ENCODE assay signal across 21 cellular contexts in genomic region chr19:47595937-47596336, GRCh38. TPM values are rescaled to one million over a fixed set of nuclear protein-coding genes. Genes with fewer than 3 reads are reported as not detected.
DNase-seq lines count a peak whose midpoint lies in the region; ATAC-seq and TF ChIP-seq lines count a peak whose summit lies in the region.
"Had no signal": no experiment of that assay in that cellular context is flagged by ENCODE, and none has a peak within 500 bp of the region (broad histone marks: within the 10 kb centered on the region; RNA-seq: fewer than 3 reads in every experiment).

No MANE protein-coding gene starts in this region.

- no peaks in the 10 kb centered on the region for H3K36me3 ChIP-seq in mesendoderm (ENCODE audit: control insufficient read depth, insufficient read depth, low read length)
- no peaks in the 10 kb centered on the region for H3K36me3 ChIP-seq in BE2C
- H3K36me3 ChIP-seq: HAP-1 had no signal

- H4K8ac ChIP-seq in mesendoderm (ENCODE audit: low read depth, low read length): no peak overlapping the region

- no peaks in the 10 kb centered on the region for H3K79me2 ChIP-seq in mesendoderm (ENCODE audit: control insufficient read depth, insufficient read depth, low read length)

- H3K23ac ChIP-seq in mesendoderm (ENCODE audit: low read length): no peak overlapping the region

- no peak for ATAC-seq in T-cell (replicated peaks in 1 of 4)
- ATAC-seq: activated CD4-positive, alpha-beta T cell treated with anti-CD3 and anti-CD28 coated beads for 36 hours; left cardiac atrium; mucosa of descending colon; sciatic nerve had no signal

- CTCF ChIA-PET in T-cell (lab: Charles Lee): no interaction called here

- TF ChIP-seq CTCF in CD14-positive monocyte (IDR thresholded peaks at IDR 0.05) (no peak), BE2C (IDR thresholded peaks at IDR 0.05; ENCODE audit: low read depth, low read length) (no peak)

- H3K4me3 Mint-ChIP-seq in CD14-positive monocyte: peak overlapping the region; percentile 25 to 57
- H3K4me3 Mint-ChIP-seq in T-cell: no peak overlapping the region
- H3K4me3 Mint-ChIP-seq: activated CD4-positive, alpha-beta T cell treated with anti-CD3 and anti-CD28 coated beads for 36 hours; endodermal cell; T-helper 2 cell treated with Interferon-gamma antibody and Interleukin-4, amounts not matched to agents 5 μg/mL and 100 μg/mL, for 36 hours had no signal

- no peak overlapping the region for H3K18ac ChIP-seq in mesendoderm (ENCODE audit: low read length)

- intact Hi-C loops in CD14-positive monocyte (cut with micrococcal nuclease): loop anchor here in 1 of 2 donors (10.0 kb wide), 1 partner anchor 321 kb away; the partner anchor contains the start of gene INAFM1

- no peaks in the 10 kb centered on the region for H3K79me1 ChIP-seq in mesendoderm (ENCODE audit: low read length)

- no peak overlapping the region for H2BK120ac ChIP-seq in mesendoderm (ENCODE audit: low read depth, low read length)

- peaks cover 8 to 16% (median 9%) of the 10 kb centered on the region in 3 donors for H3K27me3 Mint-ChIP-seq in CD14-positive monocyte (ENCODE audit: low read depth in 3 of 3)
- no peaks in the 10 kb centered on the region for H3K27me3 Mint-ChIP-seq in T-cell
- H3K27me3 Mint-ChIP-seq: activated CD4-positive, alpha-beta T cell treated with anti-CD3 and anti-CD28 coated beads for 36 hours had no signal

- no peak overlapping the region for H3K4ac ChIP-seq in mesendoderm (ENCODE audit: low read depth, low read length)

- H2BK5ac ChIP-seq in mesendoderm (ENCODE audit: low read length): no peak overlapping the region

- H3K4me1 Mint-ChIP-seq in CD14-positive monocyte (peaks cover 42% of the 10 kb centered on the region), T-cell (peaks cover 9 to 18% (median 14%) of the 10 kb centered on the region in 3 donors)

- H3K36me3 Mint-ChIP-seq in CD14-positive monocyte (no peaks in the 10 kb centered on the region), T-cell (no peaks in the 10 kb centered on the region)

- POLR2A ChIA-PET in T-cell (lab: Charles Lee): no interaction called here

- no peak overlapping the region for H3K9ac ChIP-seq in mesendoderm (ENCODE audit: low read length)

- H2BK15ac ChIP-seq in mesendoderm (replicated peaks; ENCODE audit: low read depth): no peak overlapping the region

- no peaks in the 10 kb centered on the region for H3K9me3 ChIP-seq in BE2C
- H3K9me3 ChIP-seq: HAP-1, mucosa of descending colon had no signal

- peak; percentile 65 for DNase-seq in CD14-positive monocyte (ENCODE audit: low spot score)
- DNase-seq in HT1080 (ENCODE audit: low read depth): peak; percentile 72
- DNase-seq in T-cell: peak in 1 of 34 experiments; percentile 8
- DNase-seq in epithelial cell of prostate (ENCODE audit: low read depth, low spot score): no peak
- no peak for DNase-seq in NCI-H1105 treated with DMSO at 0.1 percent for 48 hours (lab: John Stamatoyannopoulos, UW)
- no peak for DNase-seq in NCI-H2107 treated with DMSO at 0.1 percent for 48 hours (lab: John Stamatoyannopoulos, UW; ENCODE audit: unreplicated experiment)
- no peak for DNase-seq in mesendoderm
- no peak for DNase-seq in BE2C
- DNase-seq: activated CD4-positive, alpha-beta T cell treated with anti-CD3 and anti-CD28 coated beads for 36 hours; activated T-cell treated with anti-CD3 and anti-CD28 coated beads, Interleukin-2, amount 50 U/mL, for 48 hours; amniotic stem cell; central memory CD4-positive, alpha-beta T cell; endodermal cell; foreskin fibroblast; left cardiac atrium; MM.1S; mucosa of descending colon; stimulated activated CD4-positive, alpha-beta T cell treated with anti-CD3 and anti-CD28 coated beads, Interleukin-2, amount 100 ng/mL, for 24 hours had no signal

- no peak overlapping the region for H4K5ac ChIP-seq in mesendoderm (ENCODE audit: low read length)

- H3K4me3 ChIP-seq in mesendoderm (ENCODE audit: low read length): no peak overlapping the region
- no peak overlapping the region for H3K4me3 ChIP-seq in BE2C (ENCODE audit: low read depth, low read length)
- H3K4me3 ChIP-seq: HAP-1, mucosa of descending colon had no signal

- H3K27me3 ChIP-seq in mesendoderm (ENCODE audit: insufficient read depth, low read length, poor library complexity): no peaks in the 10 kb centered on the region
- no peaks in the 10 kb centered on the region for H3K27me3 ChIP-seq in BE2C

- H3K56ac ChIP-seq in mesendoderm (ENCODE audit: low read length): no peak overlapping the region

- WGBS in mesendoderm (ENCODE audit: extremely low coverage, insufficient coverage, low lambda C conversion rate): no CpG with 5 or more reads among the region's 6 CpGs

- no peak overlapping the region for H3K4me2 ChIP-seq in mesendoderm (ENCODE audit: low read length)

- H3K27ac Mint-ChIP-seq in CD14-positive monocyte: peak overlapping the region; percentile 82 to 97 (median 93)
- peak overlapping the region; percentile 47 to 76 for H3K27ac Mint-ChIP-seq in T-cell
- H3K27ac Mint-ChIP-seq: activated CD4-positive, alpha-beta T cell treated with anti-CD3 and anti-CD28 coated beads for 36 hours; endodermal cell; T-helper 2 cell treated with Interferon-gamma antibody and Interleukin-4, amounts not matched to agents 5 μg/mL and 100 μg/mL, for 36 hours had no signal

- peak overlapping the region; percentile 8 for H3K27ac ChIP-seq in epithelial cell of prostate
- H3K27ac ChIP-seq in mesendoderm (ENCODE audit: low read depth, low read length): no peak overlapping the region

- no peaks in the 10 kb centered on the region for H3K4me1 ChIP-seq in mesendoderm (ENCODE audit: control insufficient read depth, low read depth, low read length)
- H3K4me1 ChIP-seq in BE2C: no peaks in the 10 kb centered on the region

- H2AK5ac ChIP-seq in mesendoderm (ENCODE audit: low read length): no peak overlapping the region

- H3K9me3 Mint-ChIP-seq in CD14-positive monocyte (peaks cover 0 to 7% (median 0%) of the 10 kb centered on the region in 7 donors), T-cell (no peaks in the 10 kb centered on the region)
- H3K9me3 Mint-ChIP-seq: endodermal cell; T-helper 2 cell treated with Interferon-gamma antibody and Interleukin-4, amounts not matched to agents 5 μg/mL and 100 μg/mL, for 36 hours had no signal

RNA-seq across cellular contexts. Expression of gene BICRA, which starts 13.0 kb away (rescaled TPM):
- polyA plus RNA-seq in CD14-positive monocyte: under 1 TPM in 1 of 2 donors, not detected in 1; 0.08 TPM
- 0.68 and 2.3 TPM in 2 replicates for total RNA-seq in HT1080 (2014; rRNA removed; shearing (Covaris generic))
- polyA plus RNA-seq in HT1080 (2015; cell fraction: cytosol; rRNA removed): 4.1 and 6.6 TPM in 2 replicates
- polyA plus RNA-seq in HT1080 (2015; cell fraction: nucleus; rRNA removed): 9.0 and 9.2 TPM in 2 replicates
- total RNA-seq in T-cell: 10 to 100 TPM; 31.9 to 39.3 (median 35.1) TPM
- 13.5 TPM for polyA plus RNA-seq in mesendoderm (2013, experiment 1 of 2)
- 13.0 TPM for polyA plus RNA-seq in mesendoderm (2013, experiment 2 of 2)
- 15.0 TPM for polyA plus RNA-seq in BE2C (2012; ENCODE audit: insufficient read depth, insufficient read length, low read depth)

RNA-seq across cellular contexts. Expression of gene ZNF541, which starts 23.0 kb away (rescaled TPM):
- polyA plus RNA-seq in CD14-positive monocyte: not detected
- not detected in 2 replicates for total RNA-seq in HT1080 (2014; rRNA removed; shearing (Covaris generic))
- polyA plus RNA-seq in HT1080 (2015; cell fraction: cytosol; rRNA removed): not detected in 2 replicates
- polyA plus RNA-seq in HT1080 (2015; cell fraction: nucleus; rRNA removed): not detected in 2 replicates
- 1 to 10 TPM in 1 of 5 donors, under 1 TPM in 4; 0.58 to 1.1 (median 0.65) TPM for total RNA-seq in T-cell
- polyA plus RNA-seq in mesendoderm (2013, experiment 1 of 2): 0.03 TPM
- 0.03 TPM for polyA plus RNA-seq in mesendoderm (2013, experiment 2 of 2)
- 0.23 TPM for polyA plus RNA-seq in BE2C (2012; ENCODE audit: insufficient read depth, insufficient read length, low read depth)
- total RNA-seq: endodermal cell had no signal

Comparison
In these comparisons a context has a peak if more than half of its experiments do, and no peak if none do; other contexts are left out.
1. DNase-seq: peak in CD14-positive monocyte (single experiment) and HT1080 (single experiment); none in epithelial cell of prostate (single experiment), NCI-H1105 treated with DMSO at 0.1 percent for 48 hours (single experiment), NCI-H2107 treated with DMSO at 0.1 percent for 48 hours (single experiment), mesendoderm (single experiment) and BE2C (single experiment).
2. H3K4me3 Mint-ChIP-seq: peak in CD14-positive monocyte (2 of 2); none in T-cell (0 of 3).